In the genomic region with DNA sequence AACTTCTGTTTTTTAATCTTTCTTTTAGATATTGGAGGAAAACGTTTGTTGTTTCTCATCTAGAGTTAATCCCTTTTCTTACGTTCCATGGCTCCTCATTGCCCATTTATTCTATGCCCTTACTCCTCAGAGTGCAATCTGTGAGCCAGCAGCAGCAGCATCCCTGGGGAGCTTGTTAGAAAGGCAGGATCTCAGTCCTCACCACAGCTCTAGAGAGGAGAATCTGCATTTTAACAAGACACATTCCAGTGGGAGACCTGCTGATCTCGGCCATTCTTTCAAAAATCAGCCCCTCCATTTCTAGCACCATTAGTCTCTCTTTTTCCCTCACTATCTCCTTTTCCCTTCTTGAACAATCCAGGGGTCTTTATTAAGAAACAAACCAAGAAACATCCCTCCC, we compare ENCODE assay signal across 16 cellular contexts.
"Had no signal": no experiment of that assay in that cellular context is flagged by ENCODE, and none has a peak within 500 bp of the region (broad histone marks: within the 10 kb centered on the region; RNA-seq: fewer than 3 reads in every experiment).

No MANE protein-coding gene starts in this region.

- H3K9me3 ChIP-seq: esophagus muscularis mucosa, pancreas, stomach, thoracic aorta had no signal

- H3K27ac ChIP-seq: cardiac muscle cell, esophagus muscularis mucosa, hepatocyte, lower lobe of right lung, pancreas, stomach, thoracic aorta had no signal

- DNase-seq: activated CD4-positive, alpha-beta T cell treated with anti-CD3 and anti-CD28 coated beads for 1 hour; activated CD4-positive, alpha-beta T cell treated with anti-CD3 and anti-CD28 coated beads, Interleukin-2, amount 50 U/mL, for 4 hours; activated naive CD4-positive, alpha-beta T cell treated with anti-CD3 and anti-CD28 coated beads, Interleukin-2, amount 50 U/mL, for 16 hours; activated T-cell treated with anti-CD3 and anti-CD28 coated beads, Interleukin-2, amount 50 U/mL, for 1 hour; left colon; lower lobe of right lung; pancreas; stimulated activated CD4-positive, alpha-beta T cell treated with anti-CD3 and anti-CD28 coated beads, Interleukin-2, amount 100 ng/mL, for 24 hours; stomach; T-helper 9 cell had no signal

- H3K4me1 ChIP-seq: esophagus muscularis mucosa, lower lobe of right lung, pancreas, stomach had no signal

- H3K36me3 ChIP-seq: cardiac muscle cell, esophagus muscularis mucosa, lower lobe of right lung, pancreas, stomach, thoracic aorta had no signal

- H3K27ac Mint-ChIP-seq: activated T-helper 2 cell treated with anti-CD3 and anti-CD28 coated beads, Interferon-gamma antibody, Interleukin-2, Interleukin-4, amounts not matched to agents 10 μg/mL and 5 μg/mL and 100 μg/mL, durations not matched to agents 14 hours and 24 hours and 36 hours; mesothelial cell of epicardium had no signal

- H3K36me3 Mint-ChIP-seq: mesothelial cell of epicardium had no signal

- H3K27me3 ChIP-seq: cardiac muscle cell, esophagus muscularis mucosa, hepatocyte, pancreas, stomach had no signal

- H3K4me3 Mint-ChIP-seq: mesothelial cell of epicardium had no signal

- H3K4me3 ChIP-seq: cardiac muscle cell, esophagus muscularis mucosa, hepatocyte, lower lobe of right lung, pancreas, stomach, thoracic aorta had no signal
